Comparison of ENCODE assay signal across 24 cellular contexts in genomic region chr15:75145027-75145841, GRCh38. TPM values are rescaled to one million over a fixed set of nuclear protein-coding genes. Genes with fewer than 3 reads are reported as not detected.
DNase-seq lines count a peak whose midpoint lies in the region; ATAC-seq, FAIRE-seq and TF ChIP-seq lines count a peak whose summit lies in the region.
"Had no signal": no experiment of that assay in that cellular context is flagged by ENCODE, and none has a peak within 500 bp of the region (broad histone marks: within the 10 kb centered on the region; RNA-seq: fewer than 3 reads in every experiment).

No MANE protein-coding gene starts in this region.

- H3K9ac ChIP-seq in HepG2 (ENCODE audit: insufficient read depth, low read depth, low read length) = peak overlapping the region; percentile 58
- H3K9ac ChIP-seq: BLaER1 treated with 17β-estradiol and CSF1 and Interleukin-3, amounts not matched to agents 10 nM and 100 nM; parathyroid adenoma had no signal

- POLR2A ChIA-PET in HepG2 (lab: Yijun Ruan, JAX) = interaction anchor here (0.6 to 2.8 kb wide), 13 partner anchors 8 to 102 kb away, joined by 3 to 28 read pairs (median 4); partner anchors contain the start of gene C15orf39

- peak overlapping the region; percentile 69 for H3K4me2 ChIP-seq in HepG2 (ENCODE audit: low read depth, low read length)
- H3K4me2 ChIP-seq: BLaER1 treated with 17β-estradiol and CSF1 and Interleukin-3, amounts not matched to agents 10 nM and 100 nM had no signal

- H3K27ac ChIP-seq in HepG2 (ENCODE audit: extremely low read length, insufficient read depth, low read length) (peak overlapping the region; percentile 71), right lobe of liver (no peak overlapping the region), adrenal gland (no peak overlapping the region)
- H3K27ac ChIP-seq: BLaER1 treated with 17β-estradiol and CSF1 and Interleukin-3, amounts not matched to agents 10 nM and 100 nM; parathyroid adenoma; sigmoid colon had no signal

- CTCF ChIA-PET in HepG2 (lab: Yijun Ruan, JAX; ENCODE audit: low intra/inter-chr PET ratio, low total read pairs) = interaction anchor here (1.2 to 1.8 kb wide), 4 partner anchors 56 to 102 kb away, joined by 4 to 7 read pairs (median 6); partner anchors contain the start of gene C15orf39

- H3K79me2 ChIP-seq in HepG2 (ENCODE audit: insufficient read depth, low read length) = no peaks in the 10 kb centered on the region
- H3K79me2 ChIP-seq: parathyroid adenoma had no signal

- H3K9me3 ChIP-seq in HepG2 (ENCODE audit: low read length) (peaks cover 14% of the 10 kb centered on the region), right lobe of liver (peaks cover 0 to 12% (median 6%) of the 10 kb centered on the region in 4 donors), adrenal gland (replicated peaks in 1 of 3) (peaks cover 0 to 32% (median 0%) of the 10 kb centered on the region in 3 donors)

- H3K4me3 ChIP-seq in HepG2 (replicated peaks in 1 of 3; ENCODE audit: insufficient read depth in 1 of 3, low read depth in 2 of 3, low read length in 3 of 3) (peak overlapping the region in 1 of 3 experiments; percentile 40; a peak in 1 of 6 replicates), right lobe of liver (no peak overlapping the region), NB4 (ENCODE audit: low read depth, low read length) (no peak overlapping the region), adrenal gland (no peak overlapping the region)
- H3K4me3 ChIP-seq: sigmoid colon had no signal

- H3K36me3 ChIP-seq in HepG2 (replicated peaks in 1 of 2; ENCODE audit: control insufficient read depth in 1 of 2, insufficient read depth in 2 of 2, low read length in 2 of 2) (no peaks in the 10 kb centered on the region), right lobe of liver (no peaks in the 10 kb centered on the region), adrenal gland (replicated peaks in 1 of 2) (no peaks in the 10 kb centered on the region)
- H3K36me3 ChIP-seq: sigmoid colon had no signal

- peak; percentile 95 for TF ChIP-seq RAD21 in HepG2 (CRISPR knock-in tag; IDR thresholded peaks at IDR 0.05)

- TF ChIP-seq POLR2A in HepG2 (IDR thresholded peaks at IDR 0.05; ENCODE audit: insufficient read depth in 1 of 2, low read depth in 2 of 2, low read length in 2 of 2) = no peak
- TF ChIP-seq POLR2A in right lobe of liver (IDR thresholded peaks at IDR 0.05) = no peak
- TF ChIP-seq POLR2A in NB4 (IDR thresholded peaks at IDR 0.05; ENCODE audit: extremely low read depth, insufficient read length) = no peak
- TF ChIP-seq POLR2A in adrenal gland (IDR thresholded peaks at IDR 0.05) = no peak

- peak; percentile 98 for ATAC-seq in HepG2
- ATAC-seq in right lobe of liver = no peak
- no peak for ATAC-seq in SK-N-SH treated with all-trans-retinoic acid at 6 μM for 48 hours
- no peak for ATAC-seq in GM18907 (IDR thresholded peaks at IDR 0.05; ENCODE audit: unreplicated experiment)
- ATAC-seq: left ventricle myocardium superior; natural killer cell treated with Interleukin-12 subunit alpha and Interleukin-12 subunit beta and Interleukin-15 and Interleukin-18, amount 100 ng/mL, for 72 hours had no signal

- DNase-seq in HepG2 (ENCODE audit: low spot score) (peak; percentile 84), right lobe of liver (no peak), NB4 (ENCODE audit: low read depth) (peak; percentile 66), adrenal gland (peak in 4 of 7 donors; percentile 32 to 66 (median 44)), NCI-H1417 treated with DMSO at 0.1 percent for 48 hours (lab: John Stamatoyannopoulos, UW) (no peak), NCI-H128 (lab: John Stamatoyannopoulos, UW; ENCODE audit: unreplicated experiment) (no peak)
- DNase-seq: activated CD8-positive, alpha-beta memory T cell treated with anti-CD3 and anti-CD28 coated beads for 24 hours; activated naive CD4-positive, alpha-beta T cell treated with Interleukin-2 at 50 U/mL for 16 hours; activated T-cell treated with anti-CD3 and anti-CD28 coated beads, Interleukin-2, amount 50 U/mL, for 48 hours; amniotic stem cell; Calu3; hippocampal formation; left ventricle myocardium superior; NCI-H1436; sigmoid colon; stimulated activated CD8-positive, alpha-beta memory T cell treated with anti-CD3 and anti-CD28 coated beads, Interleukin-4, amount 100 ng/mL, for 48 hours; trophoblast cell had no signal

- in situ Hi-C loops in HepG2 (cut with HindIII; ENCODE audit: extremely low pct_ligation_motif_present, low pct_unique_long_range_greater_than_20kb) = no loop called here

- intact Hi-C loops in HepG2 (cut with micrococcal nuclease; ENCODE audit: unreplicated experiment) (loop anchor here (1.0 to 5.0 kb wide), 3 partner anchors 37 to 102 kb away; no protein-coding TSS in a partner anchor), right lobe of liver (cut with DNase I) (no loop called here), adrenal gland (cut with DNase I) (no loop called here)

- 0% methylated on average over 2 of the region's 7 CpGs for WGBS in HepG2 (ENCODE audit: low lambda C conversion rate)
- no CpG with 5 or more reads among the region's 7 CpGs for WGBS in right lobe of liver (ENCODE audit: insufficient coverage, low coverage, low lambda C conversion rate, missing lambda C conversion rate)
- WGBS in adrenal gland, 4 donors = 0 to 57% (median 39%) methylated on average over 1 to 7 of the region's 7 CpGs

- no TSS peak for BruUV-seq in HepG2 (replicated peaks; lab: Mats Ljungman, UMichigan)

- no peak overlapping the region for H2AFZ ChIP-seq in HepG2 (ENCODE audit: low read length)
- H2AFZ ChIP-seq: parathyroid adenoma had no signal

- no peaks in the 10 kb centered on the region for H3K27me3 ChIP-seq in HepG2 (ENCODE audit: control insufficient read depth in 1 of 2, insufficient read depth in 2 of 2, low read length in 2 of 2)
- no peaks in the 10 kb centered on the region for H3K27me3 ChIP-seq in right lobe of liver
- H3K27me3 ChIP-seq in adrenal gland = no peaks in the 10 kb centered on the region
- H3K27me3 ChIP-seq: BLaER1 treated with 17β-estradiol and CSF1 and Interleukin-3, amounts not matched to agents 10 nM and 100 nM; sigmoid colon had no signal

- H3K4me1 ChIP-seq in HepG2 (ENCODE audit: insufficient read depth, low read length) = peaks cover 66% of the 10 kb centered on the region
- no peaks in the 10 kb centered on the region for H3K4me1 ChIP-seq in right lobe of liver
- H3K4me1 ChIP-seq in adrenal gland (replicated peaks in 1 of 2) = peaks cover 4 to 8% of the 10 kb centered on the region in 2 donors
- H3K4me1 ChIP-seq: parathyroid adenoma, sigmoid colon had no signal

- peak in 1 of 2 experiments; percentile 50; a peak in 1 of 4 replicates for TF ChIP-seq EP300 in HepG2 (IDR thresholded peaks at IDR 0.05; ENCODE audit: low read depth in 2 of 2, low read length in 2 of 2)
- no peak for TF ChIP-seq EP300 in HepG2 (CRISPR knock-in tag; IDR thresholded peaks at IDR 0.05; ENCODE audit: borderline replicate concordance)

- TF ChIP-seq CTCF in HepG2 (CRISPR knock-in tag; IDR thresholded peaks at IDR 0.05) (peak; percentile 94), right lobe of liver (IDR thresholded peaks at IDR 0.05) (no peak), NB4 (IDR thresholded peaks at IDR 0.05; ENCODE audit: low read depth, low read length) (no peak), adrenal gland (IDR thresholded peaks at IDR 0.05) (no peak)

- H4K20me1 ChIP-seq in HepG2 (ENCODE audit: insufficient read depth, low read length) = no peaks in the 10 kb centered on the region
- H4K20me1 ChIP-seq: BLaER1 treated with 17β-estradiol and CSF1 and Interleukin-3, amounts not matched to agents 10 nM and 100 nM had no signal

- FAIRE-seq in HepG2 (lab: Jason Lieb, UNC) = peak; percentile 12
- FAIRE-seq: bronchial epithelial cell, H1 had no signal

TF ChIP-seq in SK-N-SH treated with all-trans-retinoic acid at 6 μM for 48 hours, 23 proteins besides CTCF, POLR2A, EP300 and RAD21:
- no peak for TF ChIP-seq CSDC2 (CRISPR knock-in tag; IDR thresholded peaks at IDR 0.05)
TF ChIP-seq in SK-N-SH treated with all-trans-retinoic acid at 6 μM for 48 hours: peak in this region for 0.

RNA-seq across cellular contexts. Expression of gene C15orf39, which starts 56.4 kb away (rescaled TPM):
- total RNA-seq in HepG2 (2016; rRNA removed; fragmentation: Illumina TruSeq; extraction: Trizol) (13.5 and 17.5 TPM in 2 replicates), right lobe of liver (1 to 10 TPM; 3.6 to 9.4 (median 5.8) TPM), adrenal gland (10 to 100 TPM; 26.1 to 50.6 (median 32.7) TPM)
- 3.3 and 3.4 TPM in 2 replicates for total RNA-seq in HepG2 (2016; cell fraction: cytosol; rRNA removed; fragmentation: Illumina TruSeq; extraction: Trizol; ENCODE audit: low read depth)
- 14.9 and 16.1 TPM in 2 replicates for total RNA-seq in HepG2 (2016; cell fraction: insoluble cytoplasmic fraction; rRNA removed; fragmentation: Illumina TruSeq; extraction: Trizol)
- 10.8 and 11.9 TPM in 2 replicates for total RNA-seq in HepG2 (2016; cell fraction: membrane; rRNA removed; fragmentation: Illumina TruSeq; extraction: Trizol)
- total RNA-seq in HepG2 (2016; cell fraction: nucleus; rRNA removed; fragmentation: Illumina TruSeq; extraction: Trizol) = 15.0 and 15.3 TPM in 2 replicates
- polyA plus RNA-seq in HepG2 (2011; rRNA removed) (6.2 and 8.1 TPM in 2 replicates), adrenal gland (10 to 100 TPM in 2 of 3 donors, 1 to 10 TPM in 1; 5.6 to 14.2 (median 12.4) TPM)
- 3.4 and 5.1 TPM in 2 replicates for polyA plus RNA-seq in HepG2 (2011; cell fraction: cytosol; rRNA removed)
- polyA plus RNA-seq in HepG2 (2011; cell fraction: nucleus; rRNA removed) = 22.0 and 24.2 TPM in 2 replicates
- 14.6 and 19.5 TPM in 2 replicates for polyA plus RNA-seq in HepG2 (2012)
- 1.9 and 2.1 TPM in 2 replicates for polyA plus RNA-seq in HepG2 (2016; cell fraction: cytosol; fragmentation: Illumina TruSeq; extraction: Trizol; ENCODE audit: low read depth)
- polyA plus RNA-seq in HepG2 (2016; cell fraction: insoluble cytoplasmic fraction; fragmentation: Illumina TruSeq; extraction: Trizol; ENCODE audit: low read depth) = 20.1 and 30.7 TPM in 2 replicates
- 5.4 and 6.0 TPM in 2 replicates for polyA plus RNA-seq in HepG2 (2016; cell fraction: membrane; fragmentation: Illumina TruSeq; extraction: Trizol; ENCODE audit: low read depth)
- polyA plus RNA-seq in HepG2 (2016; cell fraction: nucleus; fragmentation: Illumina TruSeq; extraction: Trizol; ENCODE audit: insufficient read depth, low read depth) = 23.1 and 30.5 TPM in 2 replicates
- 26.0 and 33.5 TPM in 2 replicates for polyA minus RNA-seq in HepG2 (2011; rRNA and poly(A)+ RNA removed; ENCODE audit: low replicate concordance)
- polyA minus RNA-seq in HepG2 (2011; cell fraction: cytosol; rRNA and poly(A)+ RNA removed) = 17.1 and 17.5 TPM in 2 replicates
- 20.3 and 23.0 TPM in 2 replicates for polyA minus RNA-seq in HepG2 (2011; cell fraction: nucleus; rRNA and poly(A)+ RNA removed)

Comparison
In these comparisons a context has a peak if more than half of its experiments do, and no peak if none do; other contexts are left out.
1. DNase-seq: peak in HepG2 (single experiment), NB4 (single experiment) and adrenal gland (4 of 7); none in right lobe of liver (0 of 3), NCI-H1417 treated with DMSO at 0.1 percent for 48 hours (single experiment) and NCI-H128 (single experiment).
2. Of the 2 proteins assayed by ChIP-seq in both HepG2 and SK-N-SH treated with all-trans-retinoic acid at 6 μM for 48 hours: peak only in HepG2: PATZ1; only in SK-N-SH treated with all-trans-retinoic acid at 6 μM for 48 hours: none; in both: none; in neither: 1.